8 cellular contexts compared by ENCODE assay signal in genomic region chr16:11794991-11795886, GRCh38. TPM values are rescaled to one million over a fixed set of nuclear protein-coding genes. Genes with fewer than 3 reads are reported as not detected.
A peak's percentile ranks its signal among the peaks of the same experiment; 100 is the strongest.
DNase-seq lines count a peak whose midpoint lies in the region; ATAC-seq and TF ChIP-seq lines count a peak whose summit lies in the region.

No MANE protein-coding gene starts in this region.

- DNase-seq in activated CD4-positive, alpha-beta T cell treated with anti-CD3 and anti-CD28 coated beads, Interleukin-2, amount 10 ng/mL, durations not matched to agents 7 days and 5 days: no peak
- DNase-seq in activated CD4-positive, alpha-beta T cell treated with anti-CD3 and anti-CD28 coated beads, Interleukin-2, amount 50 U/mL, for 48 hours: no peak
- no peak for DNase-seq in activated CD8-positive, alpha-beta T cell treated with anti-CD3 and anti-CD28 coated beads for 36 hours
- no peak for DNase-seq in SJCRH30

- H3K4me1 ChIP-seq in iPS-18a (ENCODE audit: control insufficient read depth, low read depth, low read length) (peaks cover 11% of the 10 kb centered on the region), subcutaneous abdominal adipose tissue (ENCODE audit: control insufficient read depth in 5 of 5, insufficient read depth in 5 of 5, low read length in 5 of 5) (peaks cover 0 to 72% (median 70%) of the 10 kb centered on the region in 5 donors), SJCRH30 (peaks cover 25% of the 10 kb centered on the region)

- peaks cover 31% of the 10 kb centered on the region for H3K36me3 Mint-ChIP-seq in activated CD4-positive, alpha-beta T cell treated with anti-CD3 and anti-CD28 coated beads, Interleukin-2, amount 10 ng/mL, durations not matched to agents 7 days and 5 days (ENCODE audit: low read depth)
- peaks cover 38% of the 10 kb centered on the region for H3K36me3 Mint-ChIP-seq in activated CD8-positive, alpha-beta T cell treated with anti-CD3 and anti-CD28 coated beads for 36 hours (ENCODE audit: low read depth)

- H3K27me3 ChIP-seq in iPS-18a (ENCODE audit: control insufficient read depth, insufficient read depth, low read length) (no peaks in the 10 kb centered on the region), subcutaneous abdominal adipose tissue (ENCODE audit: control insufficient read depth in 5 of 5, insufficient read depth in 4 of 5, low read length in 5 of 5) (no peaks in the 10 kb centered on the region), SJCRH30 (no peaks in the 10 kb centered on the region)

- intact Hi-C loops in activated CD8-positive, alpha-beta T cell treated with anti-CD3 and anti-CD28 coated beads for 36 hours (cut with micrococcal nuclease): loop anchor here (5.0 kb wide), 1 partner anchor 53 kb away; the partner anchor contains the start of gene TXNDC11

- CTCF ChIA-PET in activated CD4-positive, alpha-beta T cell treated with anti-CD3 and anti-CD28 coated beads, Interleukin-2, amount 10 ng/mL, durations not matched to agents 7 days and 5 days (lab: Charles Lee): interaction anchor here (2.6 to 5.9 kb wide), 2 partner anchors 9 to 13 kb away, joined by 18 to 62 read pairs; no protein-coding TSS in a partner anchor
- CTCF ChIA-PET in activated CD8-positive, alpha-beta T cell treated with anti-CD3 and anti-CD28 coated beads for 36 hours (lab: Charles Lee): interaction anchor here (4.1 to 7.5 kb wide), 2 partner anchors 14 to 52 kb away, joined by 31 to 125 read pairs; partner anchors contain the start of gene TXNDC11

- no peak for TF ChIP-seq CTCF in activated CD8-positive, alpha-beta T cell treated with anti-CD3 and anti-CD28 coated beads for 36 hours (IDR thresholded peaks at IDR 0.05)

- no peaks in the 10 kb centered on the region for H3K9me3 Mint-ChIP-seq in activated CD4-positive, alpha-beta T cell treated with anti-CD3 and anti-CD28 coated beads, Interleukin-2, amount 10 ng/mL, durations not matched to agents 7 days and 5 days
- no peaks in the 10 kb centered on the region for H3K9me3 Mint-ChIP-seq in activated CD8-positive, alpha-beta T cell treated with anti-CD3 and anti-CD28 coated beads for 36 hours

- no peaks in the 10 kb centered on the region for H3K27me3 Mint-ChIP-seq in activated CD4-positive, alpha-beta T cell treated with anti-CD3 and anti-CD28 coated beads, Interleukin-2, amount 10 ng/mL, durations not matched to agents 7 days and 5 days
- H3K27me3 Mint-ChIP-seq in activated CD8-positive, alpha-beta T cell treated with anti-CD3 and anti-CD28 coated beads for 36 hours: no peaks in the 10 kb centered on the region

- peak overlapping the region; percentile 96 for H3K27ac Mint-ChIP-seq in activated CD4-positive, alpha-beta T cell treated with anti-CD3 and anti-CD28 coated beads, Interleukin-2, amount 10 ng/mL, durations not matched to agents 7 days and 5 days
- peak overlapping the region; percentile 93 for H3K27ac Mint-ChIP-seq in activated CD8-positive, alpha-beta T cell treated with anti-CD3 and anti-CD28 coated beads for 36 hours

- H3K36me3 ChIP-seq in iPS-18a (ENCODE audit: control insufficient read depth, low read depth, low read length) (peaks cover 5% of the 10 kb centered on the region), subcutaneous abdominal adipose tissue (ENCODE audit: control insufficient read depth in 5 of 5, insufficient read depth in 5 of 5, low read length in 5 of 5) (peaks cover 0 to 7% (median 3%) of the 10 kb centered on the region in 5 donors), SJCRH30 (peaks cover 16% of the 10 kb centered on the region)

- H3K9me3 ChIP-seq in iPS-18a (ENCODE audit: control insufficient read depth, low read depth, low read length) (no peaks in the 10 kb centered on the region), subcutaneous abdominal adipose tissue (ENCODE audit: control insufficient read depth in 5 of 5, low read length in 5 of 5) (no peaks in the 10 kb centered on the region), SJCRH30 (replicated peaks) (no peaks in the 10 kb centered on the region)

- no peak overlapping the region for H3K27ac ChIP-seq in iPS-18a (ENCODE audit: low read length)
- H3K27ac ChIP-seq in subcutaneous abdominal adipose tissue (ENCODE audit: low read depth, low read length): peak overlapping the region; percentile 98
- H3K27ac ChIP-seq in SJCRH30: no peak overlapping the region

- peak overlapping the region; percentile 89 for H3K4me3 Mint-ChIP-seq in activated CD4-positive, alpha-beta T cell treated with anti-CD3 and anti-CD28 coated beads, Interleukin-2, amount 10 ng/mL, durations not matched to agents 7 days and 5 days
- H3K4me3 Mint-ChIP-seq in activated CD8-positive, alpha-beta T cell treated with anti-CD3 and anti-CD28 coated beads for 36 hours: peak overlapping the region; percentile 76

- ATAC-seq in activated CD8-positive, alpha-beta T cell treated with anti-CD3 and anti-CD28 coated beads for 36 hours: no peak
- ATAC-seq in GM18868 (IDR thresholded peaks at IDR 0.05; ENCODE audit: unreplicated experiment) (no peak), GM21619 (IDR thresholded peaks at IDR 0.05; ENCODE audit: unreplicated experiment) (no peak)

- H3K9ac ChIP-seq in iPS-18a (ENCODE audit: low read length): no peak overlapping the region
- H3K9ac ChIP-seq in subcutaneous abdominal adipose tissue (ENCODE audit: low read length in 5 of 5): peak overlapping the region in 4 of 5 donors; percentile 96 to 100 (median 99)

- H3K4me3 ChIP-seq in iPS-18a (ENCODE audit: low read length) (peak overlapping the region; percentile 85), subcutaneous abdominal adipose tissue (ENCODE audit: low read depth in 1 of 5, low read length in 5 of 5) (peak overlapping the region; percentile 68 to 90 (median 83)), SJCRH30 (no peak overlapping the region)

- POLR2A ChIA-PET in activated CD4-positive, alpha-beta T cell treated with anti-CD3 and anti-CD28 coated beads, Interleukin-2, amount 10 ng/mL, durations not matched to agents 7 days and 5 days (lab: Charles Lee): interaction anchor here (0.6 kb wide), 1 partner anchor 260 kb away, joined by 6 read pairs; no protein-coding TSS in a partner anchor
- POLR2A ChIA-PET in activated CD8-positive, alpha-beta T cell treated with anti-CD3 and anti-CD28 coated beads for 36 hours (lab: Charles Lee): interaction anchor here (0.7 to 6.6 kb wide), 6 partner anchors 11 to 293 kb away, joined by 3 to 55 read pairs (median 3); partner anchors contain the start of gene TXNDC11

- peaks cover 75% of the 10 kb centered on the region for H3K4me1 Mint-ChIP-seq in activated CD4-positive, alpha-beta T cell treated with anti-CD3 and anti-CD28 coated beads, Interleukin-2, amount 10 ng/mL, durations not matched to agents 7 days and 5 days
- H3K4me1 Mint-ChIP-seq in activated CD8-positive, alpha-beta T cell treated with anti-CD3 and anti-CD28 coated beads for 36 hours (ENCODE audit: low read depth): peaks cover 68% of the 10 kb centered on the region

RNA-seq across cellular contexts. Expression of gene ZC3H7A, which starts 1.8 kb away (rescaled TPM):
- 10 to 100 TPM; 68.0 to 76.9 TPM for total RNA-seq in activated CD4-positive, alpha-beta T cell treated with anti-CD3 and anti-CD28 coated beads, Interleukin-2, amount 10 ng/mL, durations not matched to agents 7 days and 5 days
- total RNA-seq in activated CD8-positive, alpha-beta T cell treated with anti-CD3 and anti-CD28 coated beads for 36 hours: 10 to 100 TPM; 62.3 to 67.8 TPM
- 31.6 and 32.0 TPM in 2 replicates for total RNA-seq in SJCRH30 (2014; rRNA removed; shearing (Covaris generic))

RNA-seq across cellular contexts. Expression of gene TXNDC11, which starts 52.6 kb away (rescaled TPM):
- total RNA-seq in activated CD4-positive, alpha-beta T cell treated with anti-CD3 and anti-CD28 coated beads, Interleukin-2, amount 10 ng/mL, durations not matched to agents 7 days and 5 days: 10 to 100 TPM; 38.5 to 42.7 TPM
- total RNA-seq in activated CD8-positive, alpha-beta T cell treated with anti-CD3 and anti-CD28 coated beads for 36 hours: 10 to 100 TPM; 21.7 to 24.4 TPM
- 18.8 and 19.4 TPM in 2 replicates for total RNA-seq in SJCRH30 (2014; rRNA removed; shearing (Covaris generic))

RNA-seq across cellular contexts. Expression of gene RSL1D1, which starts 56.1 kb away (rescaled TPM):
- 100 to 1,000 TPM; 158 to 182 TPM for total RNA-seq in activated CD4-positive, alpha-beta T cell treated with anti-CD3 and anti-CD28 coated beads, Interleukin-2, amount 10 ng/mL, durations not matched to agents 7 days and 5 days
- total RNA-seq in activated CD8-positive, alpha-beta T cell treated with anti-CD3 and anti-CD28 coated beads for 36 hours: 100 to 1,000 TPM; 344 TPM
- total RNA-seq in SJCRH30 (2014; rRNA removed; shearing (Covaris generic)): 297 and 349 TPM in 2 replicates
